8 cellular contexts compared by ENCODE assay signal in the genomic region with DNA sequence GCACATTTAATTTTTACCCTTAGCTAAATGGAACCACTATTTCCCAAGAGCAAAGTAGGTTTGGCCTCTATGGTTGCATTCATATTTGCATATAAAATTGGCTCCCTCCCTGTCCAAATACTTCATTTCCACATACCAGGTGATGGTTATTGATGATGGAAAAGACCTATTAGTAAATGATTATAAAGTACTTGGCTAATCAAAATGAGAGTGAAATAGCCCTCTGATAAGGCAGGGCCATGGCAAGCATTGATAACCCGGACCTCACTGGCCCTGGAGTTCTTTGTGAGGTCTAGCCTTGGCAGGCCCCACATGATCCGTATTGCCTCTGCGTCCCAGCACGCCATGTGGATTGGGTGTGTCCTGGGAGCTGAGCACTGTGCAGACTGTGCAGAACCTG.
"Had no signal": no experiment of that assay in that cellular context is flagged by ENCODE, and none has a peak within 500 bp of the region (broad histone marks: within the 10 kb centered on the region; RNA-seq: fewer than 3 reads in every experiment).

No MANE protein-coding gene starts in this region.

- DNase-seq: GM23248, GOT3, H9, HCEC 1CT, IMR-90 had no signal

- H3K4me3 ChIP-seq: GM23248, K562 had no signal

- ATAC-seq: K562 had no signal

- H3K27ac ChIP-seq: GM23248, HL-60 had no signal

- FAIRE-seq: H54, K562 had no signal

- H2AFZ ChIP-seq: GM23248 had no signal

- H3K9ac ChIP-seq: GM23248 had no signal
